Comparison of ENCODE assay signal across 8 cellular contexts in the genomic region with DNA sequence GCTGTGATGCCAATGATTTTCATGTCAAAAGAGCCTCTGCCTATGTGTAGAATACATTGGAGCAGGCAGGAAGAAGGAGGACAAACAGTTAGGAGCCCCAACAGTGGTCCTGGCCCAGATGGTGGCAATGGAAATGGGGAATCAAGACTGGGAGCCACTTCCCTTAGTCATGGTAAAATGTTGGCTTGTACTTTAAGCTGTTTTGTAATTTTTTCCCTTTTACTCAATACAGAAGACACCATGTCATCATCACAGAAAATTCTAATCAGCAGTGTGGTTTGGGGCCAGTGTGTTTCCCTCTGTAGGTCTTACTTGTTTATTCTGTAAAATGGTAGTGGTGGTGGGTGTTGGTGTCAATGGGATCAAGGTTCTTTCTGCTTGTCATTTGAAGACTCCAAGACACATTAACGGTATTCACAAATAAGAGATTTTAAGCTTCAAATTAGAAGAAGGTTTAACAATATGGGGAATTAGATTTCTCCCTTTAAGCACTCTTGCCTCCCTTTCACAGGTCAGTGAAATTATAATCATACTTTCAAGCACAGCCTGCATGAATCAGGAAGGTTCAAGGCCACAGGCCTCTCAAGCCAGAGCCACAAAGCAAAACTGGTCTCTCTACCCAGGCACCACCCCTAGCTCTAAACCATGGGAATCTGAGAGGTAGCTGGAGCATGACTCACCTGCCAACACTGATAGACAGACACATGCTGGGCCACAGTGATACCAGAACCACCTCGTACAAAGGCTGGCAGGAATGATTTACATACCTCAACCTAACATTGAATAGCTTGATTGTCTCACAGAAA. TPM values are rescaled to one million over a fixed set of nuclear protein-coding genes. Genes with fewer than 3 reads are reported as not detected.
DNase-seq lines count a peak whose midpoint lies in the region; TF ChIP-seq lines count a peak whose summit lies in the region.

No MANE protein-coding gene starts in this region.

- H3K4me1 ChIP-seq in osteoblast (ENCODE audit: insufficient read depth, low read length) = peaks cover 27% of the 10 kb centered on the region

- H3K9me3 Mint-ChIP-seq in activated naive CD8-positive, alpha-beta T cell treated with anti-CD3 and anti-CD28 coated beads for 36 hours = peaks cover 1% of the 10 kb centered on the region

- H3K4me2 ChIP-seq in osteoblast (ENCODE audit: insufficient read depth, low read length) = no peak overlapping the region

- peaks cover 63% of the 10 kb centered on the region for H3K4me1 Mint-ChIP-seq in activated naive CD8-positive, alpha-beta T cell treated with anti-CD3 and anti-CD28 coated beads for 36 hours

- DNase-seq in activated effector memory CD4-positive, alpha-beta T cell treated with anti-CD3 and anti-CD28 coated beads, Interleukin-2, amount 50 U/mL, for 16 hours = peak; percentile 70
- DNase-seq in activated effector memory CD4-positive, alpha-beta T cell treated with Interleukin-2 at 50 U/mL for 16 hours = no peak
- peak; percentile 45 to 57 for DNase-seq in HL-60 (ENCODE audit: low read depth in 1 of 2, low spot score in 1 of 2)
- peak; percentile 46 for DNase-seq in activated naive CD8-positive, alpha-beta T cell treated with anti-CD3 and anti-CD28 coated beads for 36 hours
- DNase-seq in osteoblast (ENCODE audit: insufficient read length, low spot score, missing footprints) = no peak
- DNase-seq in epidermal melanocyte (ENCODE audit: insufficient read length, low spot score) = no peak
- no peak for DNase-seq in cerebellum (ENCODE audit: low spot score)
- DNase-seq in dedifferentiated amniotic fluid mesenchymal stem cell (ENCODE audit: extremely low spot score) = no peak

- no peaks in the 10 kb centered on the region for H3K27me3 Mint-ChIP-seq in activated naive CD8-positive, alpha-beta T cell treated with anti-CD3 and anti-CD28 coated beads for 36 hours

- no peaks in the 10 kb centered on the region for H3K9me3 ChIP-seq in osteoblast (ENCODE audit: low read depth, low read length)

- H3K79me2 ChIP-seq in osteoblast (ENCODE audit: insufficient read depth, low read length) = peaks cover 25% of the 10 kb centered on the region

- H3K4me3 ChIP-seq in HL-60 (replicated peaks; ENCODE audit: insufficient read depth, low read length) (no peak overlapping the region), osteoblast (ENCODE audit: insufficient read depth, low read length) (no peak overlapping the region)

- H3K36me3 ChIP-seq in osteoblast (ENCODE audit: insufficient read depth, low read length) = peaks cover 13% of the 10 kb centered on the region

- H3K27ac ChIP-seq in HL-60 (replicated peaks) (peak overlapping the region; percentile 61), osteoblast (ENCODE audit: low read depth, low read length) (peak overlapping the region; percentile 6)

- no peak overlapping the region for H2AFZ ChIP-seq in osteoblast (ENCODE audit: low read length)

- peaks cover 17% of the 10 kb centered on the region for H4K20me1 ChIP-seq in osteoblast (ENCODE audit: insufficient read depth, low read length)

- H3K4me3 Mint-ChIP-seq in activated naive CD8-positive, alpha-beta T cell treated with anti-CD3 and anti-CD28 coated beads for 36 hours = peak overlapping the region; percentile 41

- H3K27ac Mint-ChIP-seq in activated naive CD8-positive, alpha-beta T cell treated with anti-CD3 and anti-CD28 coated beads for 36 hours = peak overlapping the region; percentile 99

- TF ChIP-seq CTCF in HL-60 (IDR thresholded peaks at IDR 0.05; ENCODE audit: insufficient read depth, low read length) = no peak
- no peak for TF ChIP-seq CTCF in osteoblast (IDR thresholded peaks at IDR 0.05; ENCODE audit: extremely low read depth, low read depth, low read length)

- H3K36me3 Mint-ChIP-seq in activated naive CD8-positive, alpha-beta T cell treated with anti-CD3 and anti-CD28 coated beads for 36 hours = peaks cover 72% of the 10 kb centered on the region

- H3K27me3 ChIP-seq in HL-60 (ENCODE audit: insufficient read depth, poor library complexity, severe bottlenecking) (no peaks in the 10 kb centered on the region), osteoblast (ENCODE audit: insufficient read depth, low read length) (no peaks in the 10 kb centered on the region)

RNA-seq across cellular contexts. Expression of a gene that starts 24.9 kb away (rescaled TPM):
- 10 to 100 TPM; 89.1 to 94.4 TPM for total RNA-seq in activated naive CD8-positive, alpha-beta T cell treated with anti-CD3 and anti-CD28 coated beads for 36 hours
- total RNA-seq in osteoblast = 35.7 and 36.2 TPM in 2 replicates
- total RNA-seq in cerebellum = 17.1 TPM

RNA-seq across cellular contexts. Expression of a gene that starts 34.4 kb away (rescaled TPM):
- total RNA-seq in activated naive CD8-positive, alpha-beta T cell treated with anti-CD3 and anti-CD28 coated beads for 36 hours = not detected
- total RNA-seq in osteoblast (under 0.01 and 0.29 TPM in 2 replicates), cerebellum (0.27 TPM)

Comparison
In these comparisons a context has a peak if more than half of its experiments do, and no peak if none do; other contexts are left out.
1. DNase-seq: peak in activated effector memory CD4-positive, alpha-beta T cell treated with anti-CD3 and anti-CD28 coated beads, Interleukin-2, amount 50 U/mL, for 16 hours (single experiment), HL-60 (2 of 2) and activated naive CD8-positive, alpha-beta T cell treated with anti-CD3 and anti-CD28 coated beads for 36 hours (single experiment); none in activated effector memory CD4-positive, alpha-beta T cell treated with Interleukin-2 at 50 U/mL for 16 hours (single experiment), osteoblast (single experiment), epidermal melanocyte (single experiment), cerebellum (single experiment) and dedifferentiated amniotic fluid mesenchymal stem cell (single experiment).